ENCODE assay signal across 1 cellular context in genomic region chr9:126618590-126619335, GRCh38.
TF ChIP-seq lines count a peak whose summit lies in the region.

No MANE protein-coding gene starts in this region.

TF ChIP-seq in SK-N-SH treated with all-trans-retinoic acid at 6 μM for 48 hours, 23 proteins besides CTCF, POLR2A, EP300 and RAD21 (continued from another document):
- no peak for TF ChIP-seq TSHZ2 (CRISPR knock-in tag; IDR thresholded peaks at IDR 0.05)
- TF ChIP-seq GLIS3 (CRISPR knock-in tag; IDR thresholded peaks at IDR 0.05), result no peak
- TF ChIP-seq, protein P1, sequence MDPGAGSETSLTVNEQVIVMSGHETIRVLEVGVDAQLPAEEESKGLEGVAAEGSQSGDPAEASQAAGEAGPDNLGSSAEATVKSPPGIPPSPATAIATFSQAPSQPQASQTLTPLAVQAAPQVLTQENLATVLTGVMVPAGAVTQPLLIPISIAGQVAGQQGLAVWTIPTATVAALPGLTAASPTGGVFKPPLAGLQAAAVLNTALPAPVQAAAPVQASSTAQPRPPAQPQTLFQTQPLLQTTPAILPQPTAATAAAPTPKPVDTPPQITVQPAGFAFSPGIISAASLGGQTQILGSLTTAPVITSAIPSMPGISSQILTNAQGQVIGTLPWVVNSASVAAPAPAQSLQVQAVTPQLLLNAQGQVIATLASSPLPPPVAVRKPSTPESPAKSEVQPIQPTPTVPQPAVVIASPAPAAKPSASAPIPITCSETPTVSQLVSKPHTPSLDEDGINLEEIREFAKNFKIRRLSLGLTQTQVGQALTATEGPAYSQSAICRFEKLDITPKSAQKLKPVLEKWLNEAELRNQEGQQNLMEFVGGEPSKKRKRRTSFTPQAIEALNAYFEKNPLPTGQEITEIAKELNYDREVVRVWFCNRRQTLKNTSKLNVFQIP (CRISPR knock-in tag; IDR thresholded peaks at IDR 0.05; ENCODE audit: borderline replicate concordance, low read depth), result no peak
- no peak for TF ChIP-seq ZC3H10 (CRISPR knock-in tag; IDR thresholded peaks at IDR 0.05)
- no peak for TF ChIP-seq TOX (CRISPR knock-in tag; IDR thresholded peaks at IDR 0.05; ENCODE audit: borderline replicate concordance)
- TF ChIP-seq, protein P2, sequence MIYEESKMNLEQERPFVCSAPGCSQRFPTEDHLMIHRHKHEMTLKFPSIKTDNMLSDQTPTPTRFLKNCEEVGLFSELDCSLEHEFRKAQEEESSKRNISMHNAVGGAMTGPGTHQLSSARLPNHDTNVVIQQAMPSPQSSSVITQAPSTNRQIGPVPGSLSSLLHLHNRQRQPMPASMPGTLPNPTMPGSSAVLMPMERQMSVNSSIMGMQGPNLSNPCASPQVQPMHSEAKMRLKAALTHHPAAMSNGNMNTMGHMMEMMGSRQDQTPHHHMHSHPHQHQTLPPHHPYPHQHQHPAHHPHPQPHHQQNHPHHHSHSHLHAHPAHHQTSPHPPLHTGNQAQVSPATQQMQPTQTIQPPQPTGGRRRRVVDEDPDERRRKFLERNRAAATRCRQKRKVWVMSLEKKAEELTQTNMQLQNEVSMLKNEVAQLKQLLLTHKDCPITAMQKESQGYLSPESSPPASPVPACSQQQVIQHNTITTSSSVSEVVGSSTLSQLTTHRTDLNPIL (CRISPR knock-in tag; IDR thresholded peaks at IDR 0.05; ENCODE audit: low read depth), result no peak
- TF ChIP-seq ZFP30 (CRISPR knock-in tag; IDR thresholded peaks at IDR 0.05), result no peak
- no peak for TF ChIP-seq ZNF565 (CRISPR knock-in tag; conservative IDR thresholded peaks at IDR 0.05; ENCODE audit: low read depth)
- no peak for TF ChIP-seq CSDC2 (CRISPR knock-in tag; IDR thresholded peaks at IDR 0.05)
- no peak for TF ChIP-seq TCF4 (CRISPR knock-in tag; IDR thresholded peaks at IDR 0.05; ENCODE audit: borderline replicate concordance)
- TF ChIP-seq, protein P3, sequence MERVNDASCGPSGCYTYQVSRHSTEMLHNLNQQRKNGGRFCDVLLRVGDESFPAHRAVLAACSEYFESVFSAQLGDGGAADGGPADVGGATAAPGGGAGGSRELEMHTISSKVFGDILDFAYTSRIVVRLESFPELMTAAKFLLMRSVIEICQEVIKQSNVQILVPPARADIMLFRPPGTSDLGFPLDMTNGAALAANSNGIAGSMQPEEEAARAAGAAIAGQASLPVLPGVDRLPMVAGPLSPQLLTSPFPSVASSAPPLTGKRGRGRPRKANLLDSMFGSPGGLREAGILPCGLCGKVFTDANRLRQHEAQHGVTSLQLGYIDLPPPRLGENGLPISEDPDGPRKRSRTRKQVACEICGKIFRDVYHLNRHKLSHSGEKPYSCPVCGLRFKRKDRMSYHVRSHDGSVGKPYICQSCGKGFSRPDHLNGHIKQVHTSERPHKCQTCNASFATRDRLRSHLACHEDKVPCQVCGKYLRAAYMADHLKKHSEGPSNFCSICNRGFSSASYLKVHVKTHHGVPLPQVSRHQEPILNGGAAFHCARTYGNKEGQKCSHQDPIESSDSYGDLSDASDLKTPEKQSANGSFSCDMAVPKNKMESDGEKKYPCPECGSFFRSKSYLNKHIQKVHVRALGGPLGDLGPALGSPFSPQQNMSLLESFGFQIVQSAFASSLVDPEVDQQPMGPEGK (CRISPR knock-in tag; IDR thresholded peaks at IDR 0.05; ENCODE audit: borderline replicate concordance), result no peak
- no peak for TF ChIP-seq SNAI2 (CRISPR knock-in tag; IDR thresholded peaks at IDR 0.05)
- TF ChIP-seq PPARA (CRISPR knock-in tag; IDR thresholded peaks at IDR 0.05; ENCODE audit: borderline replicate concordance), result no peak
- no peak for TF ChIP-seq CSRNP3 (CRISPR knock-in tag; IDR thresholded peaks at IDR 0.05)
- TF ChIP-seq ZNF8 (CRISPR knock-in tag; IDR thresholded peaks at IDR 0.05), result no peak
- no peak for TF ChIP-seq ESRRG (CRISPR knock-in tag; IDR thresholded peaks at IDR 0.05)
